Comparison of ENCODE assay signal across 25 cellular contexts in the genomic region with DNA sequence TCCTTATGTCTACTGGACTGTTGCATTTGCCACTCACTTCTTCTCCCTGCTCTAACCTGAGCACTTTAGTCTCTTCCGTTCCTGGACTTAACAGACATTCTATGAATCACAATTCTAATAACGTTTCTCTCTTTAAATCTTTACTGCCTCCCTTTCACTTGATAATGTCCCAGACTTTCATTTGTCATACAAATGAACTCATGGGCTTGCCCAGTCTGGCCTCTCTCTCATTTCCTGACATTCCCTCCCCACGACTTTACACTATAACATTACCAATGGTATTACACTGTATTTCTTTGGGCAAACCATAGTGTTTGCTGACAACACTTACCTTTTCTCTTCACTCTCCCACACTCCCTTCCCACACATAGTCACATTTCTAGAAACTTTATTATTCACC.
"Had no signal": no experiment of that assay in that cellular context is flagged by ENCODE, and none has a peak within 500 bp of the region (broad histone marks: within the 10 kb centered on the region; RNA-seq: fewer than 3 reads in every experiment).

No MANE protein-coding gene starts in this region.

- FAIRE-seq: HTR-8/SVneo, K562, RCC 7860 had no signal

- H3K27ac ChIP-seq: HL-60, KMS-11, SJSA1, SK-N-MC had no signal

- H3K4me2 ChIP-seq: KMS-11 had no signal

- H3K27me3 ChIP-seq: SJSA1 had no signal

- H3K4me1 ChIP-seq: SJSA1 had no signal

- H3K4me3 ChIP-seq: K562, SJSA1, SK-N-MC had no signal

- DNase-seq: MV-4-11, NCI-H1048, NCI-H1105, NCI-H1417 treated with DMSO at 0.1 percent for 48 hours, NCI-H146, NCI-H1694 treated with DMSO at 0.1 percent for 48 hours, NCI-H1930, NCI-H2081, NCI-H2107, NCI-H226, NCI-H446, NCI-H510A, NCI-H524 treated with DMSO at 0.1 percent for 48 hours, NCI-H69, NCI-H774, Right ventricle myocardium superior, RPMI8226, SIG-M5 had no signal

- H3K9ac ChIP-seq: KMS-11 had no signal

- H3K36me3 ChIP-seq: SJSA1 had no signal

- H3K9me3 ChIP-seq: SJSA1 had no signal
